Comparison of ENCODE assay signal across 34 cellular contexts in the genomic region with DNA sequence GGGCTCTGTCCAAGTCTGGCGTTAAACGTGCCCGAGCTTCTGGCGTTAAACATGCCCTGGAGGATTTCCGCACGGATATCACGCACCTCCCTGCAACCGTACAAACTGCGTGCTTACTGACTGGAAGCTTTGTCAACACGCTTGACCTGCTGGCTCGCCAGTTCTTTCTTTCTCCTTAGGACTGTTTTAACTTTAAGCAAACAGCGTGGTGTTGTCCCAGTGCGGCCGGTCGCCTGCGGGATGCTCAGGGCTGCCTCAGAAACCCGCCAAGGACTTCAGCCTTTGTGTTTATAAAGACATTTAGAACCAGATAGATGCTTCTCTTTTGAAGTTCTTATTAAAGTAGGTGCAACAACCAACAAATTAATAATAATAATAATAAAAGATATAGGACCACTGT.
"Had no signal": no experiment of that assay in that cellular context is flagged by ENCODE, and none has a peak within 500 bp of the region (broad histone marks: within the 10 kb centered on the region; RNA-seq: fewer than 3 reads in every experiment).

No MANE protein-coding gene starts in this region.

- H3K27me3 Mint-ChIP-seq: activated CD4-positive, alpha-beta memory T cell treated with anti-CD3 and anti-CD28 coated beads, Interleukin-2, amount 10 ng/mL, durations not matched to agents 7 days and 5 days; activated CD4-positive, alpha-beta T cell treated with anti-CD3 and anti-CD28 coated beads, Interleukin-2, amount 10 ng/mL, durations not matched to agents 7 days and 5 days; activated naive CD4-positive, alpha-beta T cell treated with anti-CD3 and anti-CD28 coated beads, Interleukin-2, amount 50 U/mL, for 24 hours; activated naive CD8-positive, alpha-beta T cell treated with anti-CD3 and anti-CD28 coated beads for 36 hours; activated naive CD8-positive, alpha-beta T cell treated with anti-CD3 and anti-CD28 coated beads, Interleukin-2, amount 50 U/mL, for 24 hours; activated T-cell treated with anti-CD3 and anti-CD28 coated beads, Interleukin-2, amount 50 U/mL, for 24 hours; brain had no signal

- H3K36me3 Mint-ChIP-seq: activated naive CD4-positive, alpha-beta T cell treated with anti-CD3 and anti-CD28 coated beads, Interleukin-2, amount 50 U/mL, for 24 hours; activated naive CD8-positive, alpha-beta T cell treated with anti-CD3 and anti-CD28 coated beads for 36 hours; brain had no signal

- H3K9me3 Mint-ChIP-seq: activated CD4-positive, alpha-beta T cell treated with anti-CD3 and anti-CD28 coated beads, Interleukin-2, amount 10 ng/mL, durations not matched to agents 7 days and 5 days; activated naive CD8-positive, alpha-beta T cell treated with anti-CD3 and anti-CD28 coated beads for 36 hours; activated naive CD8-positive, alpha-beta T cell treated with anti-CD3 and anti-CD28 coated beads, Interleukin-2, amount 50 U/mL, for 24 hours; activated T-cell treated with anti-CD3 and anti-CD28 coated beads, Interleukin-2, amount 50 U/mL, for 72 hours; brain; endodermal cell had no signal

- H3K4me3 ChIP-seq: adrenal gland, ascending aorta, breast epithelium, cardiac muscle cell, colonic mucosa had no signal

- H3K9me3 ChIP-seq: adrenal gland, ascending aorta, breast epithelium, colonic mucosa had no signal

- ATAC-seq: activated naive CD8-positive, alpha-beta T cell treated with anti-CD3 and anti-CD28 coated beads, Interleukin-2, amount 50 U/mL, for 24 hours; activated T-cell treated with anti-CD3 and anti-CD28 coated beads, Interleukin-2, amount 50 U/mL, for 72 hours; esophagus mucosa; WTC11 had no signal

- DNase-seq: activated CD4-positive, alpha-beta memory T cell treated with anti-CD3 and anti-CD28 coated beads, Interleukin-2, amount 10 ng/mL, durations not matched to agents 7 days and 5 days; activated CD4-positive, alpha-beta T cell treated with anti-CD3 and anti-CD28 coated beads for 1 hour; activated CD4-positive, alpha-beta T cell treated with anti-CD3 and anti-CD28 coated beads for 4 hours; activated CD4-positive, alpha-beta T cell treated with anti-CD3 and anti-CD28 coated beads, Interleukin-2, amount 10 ng/mL, durations not matched to agents 7 days and 5 days; activated CD4-positive, alpha-beta T cell treated with anti-CD3 and anti-CD28 coated beads, Interleukin-2, amount 50 U/mL, for 4 hours; activated CD8-positive, alpha-beta memory T cell treated with anti-CD3 and anti-CD28 coated beads, Interleukin-2, amount 50 U/mL, for 48 hours; activated effector memory CD4-positive, alpha-beta T cell treated with Interleukin-2 at 50 U/mL for 16 hours; activated gamma-delta T cell treated with Interleukin-2 at 50 U/mL for 16 hours; activated naive CD4-positive, alpha-beta T cell treated with Interleukin-2 at 50 U/mL for 16 hours; activated naive CD8-positive, alpha-beta T cell treated with anti-CD3 and anti-CD28 coated beads for 36 hours; activated naive CD8-positive, alpha-beta T cell treated with anti-CD3 and anti-CD28 coated beads, Interleukin-2, amount 50 U/mL, for 24 hours; activated T-cell treated with anti-CD3 and anti-CD28 coated beads for 4 hours; activated T-cell treated with anti-CD3 and anti-CD28 coated beads, Interleukin-2, amount 50 U/mL, for 24 hours; activated T-cell treated with anti-CD3 and anti-CD28 coated beads, Interleukin-2, amount 50 U/mL, for 72 hours; adrenal gland; amygdala; central memory CD4-positive, alpha-beta T cell; cerebellar nuclear complex; colonic mucosa; effector memory CD4-positive, alpha-beta T cell; endodermal cell; foreskin fibroblast; head of caudate nucleus; T-helper 2 cell had no signal

- H3K4me1 ChIP-seq: adrenal gland, ascending aorta, breast epithelium, colonic mucosa had no signal

- H3K4me3 Mint-ChIP-seq: activated CD4-positive, alpha-beta memory T cell treated with anti-CD3 and anti-CD28 coated beads, Interleukin-2, amount 10 ng/mL, durations not matched to agents 7 days and 5 days; activated CD4-positive, alpha-beta T cell treated with anti-CD3 and anti-CD28 coated beads, Interleukin-2, amount 10 ng/mL, durations not matched to agents 7 days and 5 days; activated naive CD4-positive, alpha-beta T cell treated with anti-CD3 and anti-CD28 coated beads, Interleukin-2, amount 50 U/mL, for 24 hours; activated naive CD8-positive, alpha-beta T cell treated with anti-CD3 and anti-CD28 coated beads for 36 hours; activated naive CD8-positive, alpha-beta T cell treated with anti-CD3 and anti-CD28 coated beads, Interleukin-2, amount 50 U/mL, for 24 hours; activated T-cell treated with anti-CD3 and anti-CD28 coated beads, Interleukin-2, amount 50 U/mL, for 24 hours; activated T-cell treated with anti-CD3 and anti-CD28 coated beads, Interleukin-2, amount 50 U/mL, for 72 hours; brain; endodermal cell; WTC11 had no signal

- H3K27ac Mint-ChIP-seq: activated CD4-positive, alpha-beta memory T cell treated with anti-CD3 and anti-CD28 coated beads, Interleukin-2, amount 10 ng/mL, durations not matched to agents 7 days and 5 days; activated CD4-positive, alpha-beta T cell treated with anti-CD3 and anti-CD28 coated beads, Interleukin-2, amount 10 ng/mL, durations not matched to agents 7 days and 5 days; activated naive CD4-positive, alpha-beta T cell treated with anti-CD3 and anti-CD28 coated beads, Interleukin-2, amount 50 U/mL, for 24 hours; activated naive CD8-positive, alpha-beta T cell treated with anti-CD3 and anti-CD28 coated beads for 36 hours; activated naive CD8-positive, alpha-beta T cell treated with anti-CD3 and anti-CD28 coated beads, Interleukin-2, amount 50 U/mL, for 24 hours; activated T-cell treated with anti-CD3 and anti-CD28 coated beads, Interleukin-2, amount 50 U/mL, for 24 hours; activated T-cell treated with anti-CD3 and anti-CD28 coated beads, Interleukin-2, amount 50 U/mL, for 72 hours; brain; endodermal cell; WTC11 had no signal

- H3K36me3 ChIP-seq: adrenal gland, ascending aorta, breast epithelium, cardiac muscle cell, colonic mucosa had no signal

- H3K27me3 ChIP-seq: adrenal gland, ascending aorta, breast epithelium, cardiac muscle cell, colonic mucosa had no signal

- H3K4me1 Mint-ChIP-seq: activated CD4-positive, alpha-beta memory T cell treated with anti-CD3 and anti-CD28 coated beads, Interleukin-2, amount 10 ng/mL, durations not matched to agents 7 days and 5 days; activated CD4-positive, alpha-beta T cell treated with anti-CD3 and anti-CD28 coated beads, Interleukin-2, amount 10 ng/mL, durations not matched to agents 7 days and 5 days; activated naive CD4-positive, alpha-beta T cell treated with anti-CD3 and anti-CD28 coated beads, Interleukin-2, amount 50 U/mL, for 24 hours; activated naive CD8-positive, alpha-beta T cell treated with anti-CD3 and anti-CD28 coated beads for 36 hours; activated naive CD8-positive, alpha-beta T cell treated with anti-CD3 and anti-CD28 coated beads, Interleukin-2, amount 50 U/mL, for 24 hours; brain; endodermal cell had no signal

- FAIRE-seq: frontal cortex, TTC549 had no signal

- H3K27ac ChIP-seq: adrenal gland, ascending aorta, breast epithelium, cardiac muscle cell, colonic mucosa, VCaP had no signal
